Comparison of ENCODE assay signal across 16 cellular contexts in genomic region chr12:8662592-8662991, GRCh38. TPM values are rescaled to one million over a fixed set of nuclear protein-coding genes. Genes with fewer than 3 reads are reported as not detected.
DNase-seq lines count a peak whose midpoint lies in the region; ATAC-seq and TF ChIP-seq lines count a peak whose summit lies in the region.
"Had no signal": no experiment of that assay in that cellular context is flagged by ENCODE, and none has a peak within 500 bp of the region (broad histone marks: within the 10 kb centered on the region; RNA-seq: fewer than 3 reads in every experiment).

MFAP5 (minus strand) TSS chr12:8662826; CDS start chr12:8662104, 722 bp downstream.

- H3K4me1 Mint-ChIP-seq in MCF 10A (ENCODE audit: insufficient read depth, unreplicated experiment) (peaks cover 5% of the 10 kb centered on the region), T-cell (no peaks in the 10 kb centered on the region)

- H3K9me3 ChIP-seq in breast epithelium: no peaks in the 10 kb centered on the region
- H3K9me3 ChIP-seq: HAP-1 had no signal

- BruUV-seq in MCF 10A (replicated peaks; lab: Mats Ljungman, UMichigan): no TSS peak

- no peak for TF ChIP-seq POLR2A in breast epithelium (IDR thresholded peaks at IDR 0.05)

- H3K27me3 ChIP-seq in breast epithelium (no peaks in the 10 kb centered on the region), foreskin keratinocyte (no peaks in the 10 kb centered on the region)

- no peak for DNase-seq in breast epithelium (ENCODE audit: low spot score in 2 of 2)
- no peak for DNase-seq in MCF 10A (ENCODE audit: unreplicated experiment)
- DNase-seq in foreskin keratinocyte: peak; percentile 88 to 96
- no peak for DNase-seq in omental fat pad (ENCODE audit: low spot score)
- DNase-seq in T-cell: no peak
- DNase-seq in activated gamma-delta T cell treated with Interleukin-2 at 50 U/mL for 16 hours: no peak
- no peak for DNase-seq in MV-4-11 (lab: John Stamatoyannopoulos, UW)
- DNase-seq: NCI-H510A treated with DMSO at 0.1 percent for 48 hours; nephron progenitor cell; SHP77; stimulated activated CD4-positive, alpha-beta T cell treated with anti-CD3 and anti-CD28 coated beads, Interleukin-2, amount 100 ng/mL, for 48 hours had no signal

- no peaks in the 10 kb centered on the region for H3K36me3 ChIP-seq in breast epithelium
- H3K36me3 ChIP-seq: HAP-1 had no signal

- POLR2A ChIA-PET in MCF 10A (lab: Yijun Ruan, JAX) (no interaction called here), T-cell (lab: Charles Lee) (no interaction called here)

- H3K27ac ChIP-seq in breast epithelium (no peak within 1 kb of the TSS), foreskin keratinocyte (peak within 1 kb of the TSS; percentile 88)
- H3K27ac ChIP-seq: 22Rv1 had no signal

- H3K4me3 ChIP-seq in breast epithelium: peak within 1 kb of the TSS in 2 of 3 donors; percentile 33 to 47
- H3K4me3 ChIP-seq: HAP-1 had no signal

- H3K36me3 Mint-ChIP-seq in MCF 10A (ENCODE audit: insufficient read depth, unreplicated experiment): no peaks in the 10 kb centered on the region
- H3K36me3 Mint-ChIP-seq in T-cell: no peaks in the 10 kb centered on the region

- no peaks in the 10 kb centered on the region for H3K9me3 Mint-ChIP-seq in MCF 10A (ENCODE audit: unreplicated experiment)
- H3K9me3 Mint-ChIP-seq in T-cell: no peaks in the 10 kb centered on the region
- H3K9me3 Mint-ChIP-seq: activated T-helper 2 cell treated with anti-CD3 and anti-CD28 coated beads, Interferon-gamma antibody, Interleukin-2, Interleukin-4, amounts not matched to agents 10 μg/mL and 5 μg/mL and 100 μg/mL, durations not matched to agents 14 hours and 24 hours and 36 hours; nephron progenitor cell had no signal

- no peak within 1 kb of the TSS for H3K4me3 Mint-ChIP-seq in MCF 10A (ENCODE audit: unreplicated experiment)
- no peak within 1 kb of the TSS for H3K4me3 Mint-ChIP-seq in T-cell
- H3K4me3 Mint-ChIP-seq: nephron progenitor cell had no signal

- TF ChIP-seq CTCF in breast epithelium (IDR thresholded peaks at IDR 0.05) (no peak), MCF 10A (IDR thresholded peaks at IDR 0.05; ENCODE audit: unreplicated experiment) (no peak), foreskin keratinocyte (conservative IDR thresholded peaks at IDR 0.05) (no peak), omental fat pad (IDR thresholded peaks at IDR 0.05) (no peak)

- CTCF ChIA-PET in MCF 10A (lab: Yijun Ruan, JAX): interaction anchor here (1.0 kb wide), 1 partner anchor 228 kb away, joined by 8 read pairs; no protein-coding TSS in a partner anchor
- CTCF ChIA-PET in T-cell (lab: Charles Lee): interaction anchor here in 1 of 2 donors (1.1 kb wide), 1 partner anchor 387 kb away, joined by 4 read pairs; no protein-coding TSS in a partner anchor

- H3K4me1 ChIP-seq in breast epithelium (no peaks in the 10 kb centered on the region), foreskin keratinocyte (peaks cover 22% of the 10 kb centered on the region)
- H3K4me1 ChIP-seq: HAP-1 had no signal

- H3K27me3 Mint-ChIP-seq in MCF 10A (ENCODE audit: insufficient read depth, unreplicated experiment): no peaks in the 10 kb centered on the region
- H3K27me3 Mint-ChIP-seq in T-cell: peaks cover 5 to 8% of the 10 kb centered on the region in 2 donors

- ATAC-seq in foreskin keratinocyte: peak; percentile 76
- no peak for ATAC-seq in omental fat pad (ENCODE audit: low FRiP score)
- ATAC-seq in GM19035 (IDR thresholded peaks at IDR 0.05; ENCODE audit: unreplicated experiment): no peak
- ATAC-seq in T-cell (replicated peaks in 1 of 4): no peak

- H3K27ac Mint-ChIP-seq in MCF 10A (ENCODE audit: low read depth, unreplicated experiment) (no peak within 1 kb of the TSS), T-cell (no peak within 1 kb of the TSS)
- H3K27ac Mint-ChIP-seq: activated T-helper 2 cell treated with anti-CD3 and anti-CD28 coated beads, Interferon-gamma antibody, Interleukin-2, Interleukin-4, amounts not matched to agents 10 μg/mL and 5 μg/mL and 100 μg/mL, durations not matched to agents 14 hours and 24 hours and 36 hours; nephron progenitor cell had no signal

- intact Hi-C loops in breast epithelium (cut with DNase I; ENCODE audit: low total_unique reads) (no loop called here), MCF 10A (cut with micrococcal nuclease) (no loop called here)

RNA-seq across cellular contexts. Expression of gene MFAP5, which starts in this region (rescaled TPM):
- 100 to 1,000 TPM in 1 of 3 donors, 10 to 100 TPM in 2; 36.7 to 466 (median 42.0) TPM for total RNA-seq in breast epithelium
- 0.64 and 1.6 TPM in 2 replicates for total RNA-seq in MCF 10A (2022)
- 158 and 191 TPM in 2 replicates for total RNA-seq in foreskin keratinocyte
- 233 and 246 TPM in 2 replicates for polyA plus RNA-seq in foreskin keratinocyte
- total RNA-seq in omental fat pad: 100 to 1,000 TPM in 2 of 4 donors, 10 to 100 TPM in 2; 34.5 to 793 (median 148) TPM
- not detected for total RNA-seq in T-cell
- total RNA-seq: activated T-helper 2 cell treated with anti-CD3 and anti-CD28 coated beads, Interferon-gamma antibody, Interleukin-2, Interleukin-4, amounts not matched to agents 10 μg/mL and 5 μg/mL and 100 μg/mL, durations not matched to agents 14 hours and 24 hours and 36 hours; dermis microvascular lymphatic vessel endothelial cell had no signal

Comparison
In these comparisons a context has a peak if more than half of its experiments do, and no peak if none do; other contexts are left out.
1. RNA of gene MFAP5 (total RNA-seq): 34.5 to 793 TPM in omental fat pad, 158 to 191 TPM in foreskin keratinocyte and 36.7 to 466 TPM in breast epithelium; 0.64 to 1.6 TPM in MCF 10A and not detected in T-cell; every median in the first group is over 10 times any median in the second.
2. DNase-seq: peak in foreskin keratinocyte (2 of 2); none in breast epithelium (0 of 2), MCF 10A (single experiment), omental fat pad (single experiment), T-cell (0 of 34), activated gamma-delta T cell treated with Interleukin-2 at 50 U/mL for 16 hours (single experiment) and MV-4-11 (single experiment).